In genomic region chr20:3890410-3890751, GRCh38 we compare ENCODE assay signal across 8 cellular contexts. TPM values are rescaled to one million over a fixed set of nuclear protein-coding genes. Genes with fewer than 3 reads are reported as not detected.
DNase-seq lines count a peak whose midpoint lies in the region; ATAC-seq and TF ChIP-seq lines count a peak whose summit lies in the region.

No MANE protein-coding gene starts in this region.

- H3K4me3 ChIP-seq in PC-9, result peak overlapping the region; percentile 71
- peak overlapping the region; percentile 88 for H3K4me3 ChIP-seq in neuron (ENCODE audit: low read length)

- DNase-seq in activated T-cell treated with anti-CD3 and anti-CD28 coated beads, Interleukin-2, amount 50 U/mL, for 4 hours, result no peak
- DNase-seq in activated T-cell treated with anti-CD3 and anti-CD28 coated beads, Interleukin-2, amount 50 U/mL, for 48 hours, result no peak
- DNase-seq in PC-9 (peak in 1 of 2 experiments; percentile 69), endothelial cell (ENCODE audit: low spot score) (no peak), NCI-H2107 (lab: John Stamatoyannopoulos, UW) (no peak)

- TF ChIP-seq CTCF in PC-9 (conservative IDR thresholded peaks at IDR 0.05) (no peak), endothelial cell (IDR thresholded peaks at IDR 0.05; ENCODE audit: unreplicated experiment) (no peak)

- H3K36me3 Mint-ChIP-seq in activated T-cell treated with anti-CD3 and anti-CD28 coated beads, Interleukin-2, amount 50 U/mL, for 4 hours (ENCODE audit: insufficient read depth), result peaks cover 14% of the 10 kb centered on the region
- H3K36me3 Mint-ChIP-seq in endothelial cell (ENCODE audit: low read depth, unreplicated experiment), result peaks cover 18% of the 10 kb centered on the region

- TSS peak; percentile 21 for BruUV-seq in PC-9 (replicated peaks; lab: Mats Ljungman, UMichigan)

- no peaks in the 10 kb centered on the region for H3K27me3 Mint-ChIP-seq in activated T-cell treated with anti-CD3 and anti-CD28 coated beads, Interleukin-2, amount 50 U/mL, for 4 hours (ENCODE audit: low read depth)
- H3K27me3 Mint-ChIP-seq in endothelial cell (ENCODE audit: unreplicated experiment), result peaks cover 22% of the 10 kb centered on the region

- H3K79me2 ChIP-seq in PC-9 (ENCODE audit: low read depth), result peaks cover 84% of the 10 kb centered on the region

- H3K27ac Mint-ChIP-seq in endothelial cell (ENCODE audit: unreplicated experiment), result peak overlapping the region; percentile 98

- CTCF ChIA-PET in PC-9 (lab: Charles Lee), result interaction anchor here (0.6 kb wide), 1 partner anchor 38 kb away, joined by 3 read pairs; no protein-coding TSS in a partner anchor

- H4K20me1 ChIP-seq in PC-9 (ENCODE audit: insufficient read depth), result peaks cover 53% of the 10 kb centered on the region

- H3K4me3 Mint-ChIP-seq in activated T-cell treated with anti-CD3 and anti-CD28 coated beads, Interleukin-2, amount 50 U/mL, for 4 hours, result peak overlapping the region; percentile 99
- H3K4me3 Mint-ChIP-seq in endothelial cell (ENCODE audit: unreplicated experiment), result peak overlapping the region; percentile 99

- H2AFZ ChIP-seq in PC-9, result peak overlapping the region; percentile 76; the same call in 1 of the 2 replicates
- no peak overlapping the region for H2AFZ ChIP-seq in neuron (ENCODE audit: low read depth, low read length)

- intact Hi-C loops in PC-9 (cut with micrococcal nuclease; ENCODE audit: unreplicated experiment), result no loop called here

- H3K9me2 ChIP-seq in PC-9 (ENCODE audit: insufficient read depth), result no peaks in the 10 kb centered on the region

- no peaks in the 10 kb centered on the region for H3K9me3 Mint-ChIP-seq in activated T-cell treated with anti-CD3 and anti-CD28 coated beads, Interleukin-2, amount 50 U/mL, for 4 hours
- no peaks in the 10 kb centered on the region for H3K9me3 Mint-ChIP-seq in endothelial cell (ENCODE audit: unreplicated experiment)

- H3K27ac ChIP-seq in PC-9, result peak overlapping the region; percentile 38

- POLR2A ChIA-PET in PC-9 (lab: Charles Lee; ENCODE audit: unreplicated experiment), result interaction anchor here (0.5 kb wide), 1 partner anchor 560 kb away, joined by 5 read pairs; no protein-coding TSS in a partner anchor

- no peak for ATAC-seq in activated T-cell treated with anti-CD3 and anti-CD28 coated beads, Interleukin-2, amount 50 U/mL, for 4 hours
- ATAC-seq in GM21576 (IDR thresholded peaks at IDR 0.05; ENCODE audit: unreplicated experiment), result no peak
- no peak for ATAC-seq in GM19351 (IDR thresholded peaks at IDR 0.05; ENCODE audit: unreplicated experiment)

- peak overlapping the region; percentile 91 for H3K4me2 ChIP-seq in PC-9

- H3K9me3 ChIP-seq in PC-9 (ENCODE audit: insufficient read depth, low read depth), result no peaks in the 10 kb centered on the region
- H3K9me3 ChIP-seq in neuron (ENCODE audit: low read length), result peaks cover 3% of the 10 kb centered on the region

- peaks cover 1% of the 10 kb centered on the region; the same call in 1 of the 2 replicates for H3F3A ChIP-seq in PC-9 (ENCODE audit: insufficient read depth, low read depth)

- peaks cover 19% of the 10 kb centered on the region for H3K36me3 ChIP-seq in PC-9 (ENCODE audit: low read depth)
- H3K36me3 ChIP-seq in neuron (ENCODE audit: insufficient read depth, low read length), result peaks cover 25% of the 10 kb centered on the region

- H3K27me3 ChIP-seq in PC-9 (ENCODE audit: insufficient read depth, low read depth) (no peaks in the 10 kb centered on the region), neuron (ENCODE audit: insufficient read depth, low read length) (no peaks in the 10 kb centered on the region)

- H3K4me1 ChIP-seq in PC-9 (replicated peaks; ENCODE audit: insufficient read depth) (peaks cover 41% of the 10 kb centered on the region), neuron (ENCODE audit: insufficient read depth, low read length) (peaks cover 19% of the 10 kb centered on the region)

- H3K4me1 Mint-ChIP-seq in activated T-cell treated with anti-CD3 and anti-CD28 coated beads, Interleukin-2, amount 50 U/mL, for 4 hours (ENCODE audit: low read depth), result peaks cover 50% of the 10 kb centered on the region
- peaks cover 40% of the 10 kb centered on the region for H3K4me1 Mint-ChIP-seq in endothelial cell (ENCODE audit: unreplicated experiment)

RNA-seq across cellular contexts. Expression of gene PANK2, which starts 1.2 kb away (rescaled TPM):
- total RNA-seq in activated T-cell treated with anti-CD3 and anti-CD28 coated beads, Interleukin-2, amount 50 U/mL, for 4 hours, result 10 to 100 TPM; 32.9 to 37.3 (median 34.1) TPM
- total RNA-seq in PC-9 (2021) (51.6 and 54.5 TPM in 2 replicates), endothelial cell (ENCODE audit: unreplicated experiment) (53.7 TPM)

RNA-seq across cellular contexts. Expression of gene MAVS, which starts 43.7 kb away (rescaled TPM):
- total RNA-seq in activated T-cell treated with anti-CD3 and anti-CD28 coated beads, Interleukin-2, amount 50 U/mL, for 4 hours, result 10 to 100 TPM; 25.5 to 26.2 (median 25.6) TPM
- total RNA-seq in PC-9 (2021) (53.6 and 61.3 TPM in 2 replicates), endothelial cell (ENCODE audit: unreplicated experiment) (111 TPM)
